Comparison of ENCODE assay signal across 10 cellular contexts in genomic region chr10:113073549-113074189, GRCh38.
DNase-seq lines count a peak whose midpoint lies in the region; ATAC-seq, FAIRE-seq and TF ChIP-seq lines count a peak whose summit lies in the region.
"Had no signal": no experiment of that assay in that cellular context is flagged by ENCODE, and none has a peak within 500 bp of the region (broad histone marks: within the 10 kb centered on the region; RNA-seq: fewer than 3 reads in every experiment).

No MANE protein-coding gene starts in this region.

- H3K27ac Mint-ChIP-seq in activated T-helper 2 cell treated with anti-CD3 and anti-CD28 coated beads, Interferon-gamma antibody, Interleukin-2, Interleukin-4, amounts not matched to agents 10 μg/mL and 5 μg/mL and 100 μg/mL, durations not matched to agents 14 hours and 24 hours and 36 hours: no peak overlapping the region

- intact Hi-C loops in activated T-helper 2 cell treated with anti-CD3 and anti-CD28 coated beads, Interferon-gamma antibody, Interleukin-2, Interleukin-4, amounts not matched to agents 10 μg/mL and 5 μg/mL and 100 μg/mL, durations not matched to agents 14 hours and 24 hours and 36 hours (cut with micrococcal nuclease): no loop called here

- H3K36me3 Mint-ChIP-seq in activated T-helper 2 cell treated with anti-CD3 and anti-CD28 coated beads, Interferon-gamma antibody, Interleukin-2, Interleukin-4, amounts not matched to agents 10 μg/mL and 5 μg/mL and 100 μg/mL, durations not matched to agents 14 hours and 24 hours and 36 hours (ENCODE audit: low read depth): no peaks in the 10 kb centered on the region

- TF ChIP-seq POLR2A in GM12891 (IDR thresholded peaks at IDR 0.05; ENCODE audit: low read depth, low read length): no peak

- POLR2A ChIA-PET in HEK293T (lab: Yijun Ruan, JAX): interaction anchor here (0.9 to 1.5 kb wide), 3 partner anchors 9 to 123 kb away, joined by 3 to 5 read pairs (median 3); no protein-coding TSS in a partner anchor

- FAIRE-seq in GM12891 (lab: Jason Lieb, UNC): no peak

- peak; percentile 62 for DNase-seq in HEK293T (ENCODE audit: extremely low spot score)
- DNase-seq in astrocyte of the spinal cord (ENCODE audit: low read depth, low spot score): peak; percentile 98
- peak; percentile 97 for DNase-seq in iris pigment epithelial cell (ENCODE audit: low read depth)
- peak; percentile 70 for DNase-seq in smooth muscle cell of the brain vasculature (ENCODE audit: low read depth, low spot score)
- no peak for DNase-seq in activated T-helper 2 cell treated with anti-CD3 and anti-CD28 coated beads, Interferon-gamma antibody, Interleukin-2, Interleukin-4, amounts not matched to agents 10 μg/mL and 5 μg/mL and 100 μg/mL, durations not matched to agents 14 hours and 24 hours and 36 hours (ENCODE audit: low spot score)
- no peak for DNase-seq in NCI-H345 (lab: John Stamatoyannopoulos, UW)
- DNase-seq in GM12891 (ENCODE audit: insufficient read length, low spot score): no peak
- DNase-seq: activated naive CD4-positive, alpha-beta T cell treated with Interleukin-2 at 50 U/mL for 16 hours; NCI-H2171 treated with DMSO at 0.1 percent for 48 hours had no signal

- H3K4me3 ChIP-seq in astrocyte of the spinal cord (ENCODE audit: low read depth, low read length): no peak overlapping the region

- H3K9me3 Mint-ChIP-seq in activated T-helper 2 cell treated with anti-CD3 and anti-CD28 coated beads, Interferon-gamma antibody, Interleukin-2, Interleukin-4, amounts not matched to agents 10 μg/mL and 5 μg/mL and 100 μg/mL, durations not matched to agents 14 hours and 24 hours and 36 hours: no peaks in the 10 kb centered on the region

- H3K4me3 Mint-ChIP-seq in activated T-helper 2 cell treated with anti-CD3 and anti-CD28 coated beads, Interferon-gamma antibody, Interleukin-2, Interleukin-4, amounts not matched to agents 10 μg/mL and 5 μg/mL and 100 μg/mL, durations not matched to agents 14 hours and 24 hours and 36 hours (ENCODE audit: low read depth): no peak overlapping the region

- in situ Hi-C loops in astrocyte of the spinal cord (cut with HindIII; ENCODE audit: low sequenced_read_pairs): no loop called here

- CTCF ChIA-PET in HEK293T (lab: Yijun Ruan, JAX): interaction anchor here (0.5 kb wide), 1 partner anchor 380 kb away, joined by 4 read pairs; no protein-coding TSS in a partner anchor

- no peaks in the 10 kb centered on the region for H3K4me1 Mint-ChIP-seq in activated T-helper 2 cell treated with anti-CD3 and anti-CD28 coated beads, Interferon-gamma antibody, Interleukin-2, Interleukin-4, amounts not matched to agents 10 μg/mL and 5 μg/mL and 100 μg/mL, durations not matched to agents 14 hours and 24 hours and 36 hours (ENCODE audit: low read depth)

- ATAC-seq in HG02759 (IDR thresholded peaks at IDR 0.05; ENCODE audit: unreplicated experiment): no peak

- TF ChIP-seq CTCF in astrocyte of the spinal cord (IDR thresholded peaks at IDR 0.05; ENCODE audit: low read depth, low read length): no peak

- peaks cover 1% of the 10 kb centered on the region for H3K27me3 Mint-ChIP-seq in activated T-helper 2 cell treated with anti-CD3 and anti-CD28 coated beads, Interferon-gamma antibody, Interleukin-2, Interleukin-4, amounts not matched to agents 10 μg/mL and 5 μg/mL and 100 μg/mL, durations not matched to agents 14 hours and 24 hours and 36 hours (ENCODE audit: low read depth)

TF ChIP-seq in HEK293T, 16 proteins besides CTCF, POLR2A, EP300 and RAD21:
- TF ChIP-seq ARNT (IDR thresholded peaks at IDR 0.05) (no peak), ZNF384 (IDR thresholded peaks at IDR 0.05) (peak; percentile 90)

TF ChIP-seq in GM12891, 5 proteins besides CTCF, POLR2A, EP300 and RAD21:
- TF ChIP-seq POLR2AphosphoS5 (IDR thresholded peaks at IDR 0.05; ENCODE audit: low read depth, low read length): no peak
- no peak for TF ChIP-seq TAF1 (IDR thresholded peaks at IDR 0.05; ENCODE audit: low read depth, low read length)
- TF ChIP-seq PAX5 (IDR thresholded peaks at IDR 0.05; ENCODE audit: insufficient read depth, low read length, severe bottlenecking): no peak

Comparison
In these comparisons a context has a peak if more than half of its experiments do, and no peak if none do; other contexts are left out.
1. DNase-seq: peak in HEK293T (single experiment), astrocyte of the spinal cord (single experiment), iris pigment epithelial cell (single experiment) and smooth muscle cell of the brain vasculature (single experiment); none in activated T-helper 2 cell treated with anti-CD3 and anti-CD28 coated beads, Interferon-gamma antibody, Interleukin-2, Interleukin-4, amounts not matched to agents 10 μg/mL and 5 μg/mL and 100 μg/mL, durations not matched to agents 14 hours and 24 hours and 36 hours (single experiment), NCI-H345 (single experiment) and GM12891 (single experiment).